ENCODE assay signal across 15 cellular contexts in the genomic region with DNA sequence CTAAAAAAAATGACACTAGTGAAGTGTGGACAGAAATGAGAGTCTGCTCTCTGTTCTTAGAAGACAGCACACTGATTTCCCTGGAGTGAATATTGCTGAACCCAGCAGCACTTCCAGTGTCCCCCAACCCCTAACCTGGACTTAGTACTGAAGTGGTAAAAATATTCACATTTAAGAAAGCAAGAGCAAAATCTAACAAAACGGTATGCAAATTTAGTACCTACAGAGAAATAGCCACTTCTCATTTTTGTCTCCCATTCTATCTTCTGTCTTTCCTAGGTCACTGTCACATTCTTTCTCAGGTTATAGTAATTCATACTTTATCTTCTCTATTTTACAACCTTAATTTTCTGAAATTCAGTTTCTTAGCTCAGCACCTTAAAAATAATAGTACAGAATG.
"Had no signal": no experiment of that assay in that cellular context is flagged by ENCODE, and none has a peak within 500 bp of the region (broad histone marks: within the 10 kb centered on the region; RNA-seq: fewer than 3 reads in every experiment).

No MANE protein-coding gene starts in this region.

- H3K4me3 ChIP-seq: gastrocnemius medialis, left ventricle myocardium inferior, thyroid gland had no signal

- DNase-seq: activated CD4-positive, alpha-beta T cell treated with anti-CD3 and anti-CD28 coated beads, Interleukin-2, amount 50 U/mL, for 4 hours; activated CD4-positive, CD25-positive, alpha-beta regulatory T cell treated with anti-CD3 and anti-CD28 coated beads, Interleukin-2, amount 50 U/mL, for 72 hours; activated effector memory CD4-positive, alpha-beta T cell treated with anti-CD3 and anti-CD28 coated beads, Interleukin-2, amount 50 U/mL, for 16 hours; activated naive CD8-positive, alpha-beta T cell treated with anti-CD3 and anti-CD28 coated beads for 36 hours; activated T-cell treated with anti-CD3 and anti-CD28 coated beads, Interleukin-2, amount 50 U/mL, for 24 hours; effector memory CD8-positive, alpha-beta T cell; gastrocnemius medialis; kidney; left ventricle myocardium inferior; stimulated activated CD4-positive, alpha-beta T cell treated with anti-CD3 and anti-CD28 coated beads, Interleukin-15, amount 100 ng/mL, for 24 hours; stimulated activated CD4-positive, alpha-beta T cell treated with anti-CD3 and anti-CD28 coated beads, Interleukin-4, amount 100 ng/mL, for 4 hours; thyroid gland had no signal

- H3K9ac ChIP-seq: parathyroid adenoma had no signal

- H3K27me3 ChIP-seq: gastrocnemius medialis, thyroid gland had no signal

- H3K36me3 ChIP-seq: brain microvascular endothelial cell, gastrocnemius medialis, left ventricle myocardium inferior, thyroid gland had no signal

- H3K79me2 ChIP-seq: parathyroid adenoma had no signal

- H3K27ac ChIP-seq: brain microvascular endothelial cell, epithelial cell of prostate, gastrocnemius medialis, left ventricle myocardium inferior, parathyroid adenoma, thyroid gland had no signal

- ATAC-seq: effector memory CD8-positive, alpha-beta T cell; gastrocnemius medialis had no signal

- H2AFZ ChIP-seq: parathyroid adenoma had no signal

- H3K9me3 ChIP-seq: gastrocnemius medialis, left ventricle myocardium inferior, thyroid gland had no signal
